12 cellular contexts compared by ENCODE assay signal in genomic region chr9:114349713-114350480, GRCh38. TPM values are rescaled to one million over a fixed set of nuclear protein-coding genes. Genes with fewer than 3 reads are reported as not detected.
DNase-seq lines count a peak whose midpoint lies in the region; ATAC-seq, FAIRE-seq and TF ChIP-seq lines count a peak whose summit lies in the region.
"Had no signal": no experiment of that assay in that cellular context is flagged by ENCODE, and none has a peak within 500 bp of the region (broad histone marks: within the 10 kb centered on the region; RNA-seq: fewer than 3 reads in every experiment).

No MANE protein-coding gene starts in this region.

- peak overlapping the region; percentile 62 to 96 (median 84) for H3K4me2 ChIP-seq in BLaER1 treated with 17β-estradiol and CSF1 and Interleukin-3, amounts not matched to agents 10 nM and 100 nM
- no peak overlapping the region for H3K4me2 ChIP-seq in neuronal stem cell (ENCODE audit: insufficient read depth, low read length, poor library complexity, severe bottlenecking)

- no peak overlapping the region for H2BK120ac ChIP-seq in neuronal stem cell (ENCODE audit: low read depth, low read length)

- no peak overlapping the region for H4K91ac ChIP-seq in neuronal stem cell (ENCODE audit: low read depth, low read length, poor library complexity)

- no peaks in the 10 kb centered on the region for H3K9me3 Mint-ChIP-seq in brain

- H2BK12ac ChIP-seq in neuronal stem cell (ENCODE audit: low read length), result peak overlapping the region; percentile 4

- no peaks in the 10 kb centered on the region for H3K27me3 Mint-ChIP-seq in brain

- peak overlapping the region; percentile 42 for H3K18ac ChIP-seq in neuronal stem cell (ENCODE audit: low read length)

- peaks cover 93 to 96% (median 94%) of the 10 kb centered on the region in 11 experiments for H3K36me3 ChIP-seq in BLaER1 treated with 17β-estradiol and CSF1 and Interleukin-3, amounts not matched to agents 10 nM and 100 nM
- H3K36me3 ChIP-seq in HUES48 (ENCODE audit: control insufficient read depth, insufficient read depth, low read length) (peaks cover 70% of the 10 kb centered on the region), neuronal stem cell (replicated peaks in 1 of 2; ENCODE audit: control insufficient read depth in 2 of 2, insufficient read depth in 2 of 2, low read length in 2 of 2) (peaks cover 16 to 71% of the 10 kb centered on the region in 2 donors)

- no CpG with 5 or more reads among the region's 10 CpGs for WGBS in neuronal stem cell (ENCODE audit: extremely low coverage in 2 of 2, insufficient read length in 2 of 2, insufficient replicate concordance in 1 of 2), 2 donors

- TF ChIP-seq CTCF in brain (conservative IDR thresholded peaks at IDR 0.05), result no peak
- TF ChIP-seq CTCF in GM13976 (IDR thresholded peaks at IDR 0.05; ENCODE audit: borderline replicate concordance, control extremely low read depth, extremely low read depth, insufficient read depth, missing control alignments), result no peak

- FAIRE-seq in GM19239 (lab: Jason Lieb, UNC), result no peak

- H3K23ac ChIP-seq in neuronal stem cell (ENCODE audit: low read depth, low read length, poor library complexity), result no peak overlapping the region

- no peak for ATAC-seq in HG03571 (IDR thresholded peaks at IDR 0.05; ENCODE audit: unreplicated experiment)

- DNase-seq in neuronal stem cell (ENCODE audit: low spot score) (no peak), GM13976 (ENCODE audit: low spot score) (no peak), GF-D8 (lab: John Stamatoyannopoulos, UW) (no peak), GM19239 (ENCODE audit: insufficient read length, low spot score) (no peak)
- DNase-seq: activated effector memory CD4-positive, alpha-beta T cell treated with anti-CD3 and anti-CD28 coated beads, Interleukin-2, amount 50 U/mL, for 16 hours; NCI-H1092; stimulated activated CD4-positive, alpha-beta T cell treated with anti-CD3 and anti-CD28 coated beads, Interleukin-4, amount 100 ng/mL, for 1 hour had no signal

- H3K4me1 ChIP-seq in BLaER1 treated with 17β-estradiol and CSF1 and Interleukin-3, amounts not matched to agents 10 nM and 100 nM, result peaks cover 30 to 73% (median 64%) of the 10 kb centered on the region in 10 experiments
- H3K4me1 ChIP-seq in HUES48 (ENCODE audit: control insufficient read depth, insufficient read depth, low read length) (peaks cover 11% of the 10 kb centered on the region), neuronal stem cell (ENCODE audit: control insufficient read depth in 2 of 2, insufficient read depth in 1 of 2, low read depth in 1 of 2, low read length in 2 of 2) (peaks cover 9 to 18% of the 10 kb centered on the region in 2 donors)

- peaks cover 0 to 44% (median 22%) of the 10 kb centered on the region in 11 experiments; a peak in 14 of 22 replicates for H4K20me1 ChIP-seq in BLaER1 treated with 17β-estradiol and CSF1 and Interleukin-3, amounts not matched to agents 10 nM and 100 nM

- H4K8ac ChIP-seq in neuronal stem cell (ENCODE audit: low read depth, low read length), result no peak overlapping the region

- no peak overlapping the region for H2BK5ac ChIP-seq in neuronal stem cell (ENCODE audit: low read length)

- H2AFZ ChIP-seq in neuronal stem cell (ENCODE audit: low read length), result no peak overlapping the region

- no peak overlapping the region for H3K4ac ChIP-seq in neuronal stem cell (ENCODE audit: low read length)

- no peak overlapping the region for H2BK15ac ChIP-seq in neuronal stem cell (ENCODE audit: low read length)

- H3K4me3 ChIP-seq in BLaER1 treated with 17β-estradiol and CSF1 and Interleukin-3, amounts not matched to agents 10 nM and 100 nM, result peak overlapping the region in 5 of 10 experiments; percentile 1 to 42 (median 30); a peak in 3 of 20 replicates
- H3K4me3 ChIP-seq in HUES48 (ENCODE audit: low read depth, low read length) (no peak overlapping the region), neuronal stem cell (ENCODE audit: low read length in 2 of 2) (no peak overlapping the region)

- H3K27ac Mint-ChIP-seq in brain, result peak overlapping the region; percentile 28 to 93 (median 71)

- peak overlapping the region; percentile 15 to 79 (median 64); a peak in 19 of 22 replicates for H3K9ac ChIP-seq in BLaER1 treated with 17β-estradiol and CSF1 and Interleukin-3, amounts not matched to agents 10 nM and 100 nM
- no peak overlapping the region for H3K9ac ChIP-seq in HUES48 (ENCODE audit: low read depth, low read length)
- no peak overlapping the region for H3K9ac ChIP-seq in neuronal stem cell (ENCODE audit: low read depth, low read length, poor library complexity)

- H2AK5ac ChIP-seq in neuronal stem cell (ENCODE audit: low read depth, low read length), result no peak overlapping the region

- H3K9me3 ChIP-seq in BLaER1 treated with 17β-estradiol and CSF1 and Interleukin-3, amounts not matched to agents 10 nM and 100 nM (replicated peaks in 1 of 11), result no peaks in the 10 kb centered on the region
- H3K9me3 ChIP-seq in HUES48 (ENCODE audit: control insufficient read depth, insufficient read depth, low read length), result no peaks in the 10 kb centered on the region
- no peaks in the 10 kb centered on the region for H3K9me3 ChIP-seq in neuronal stem cell (replicated peaks in 1 of 2; ENCODE audit: control insufficient read depth in 2 of 2, insufficient read depth in 1 of 2, low read depth in 1 of 2, low read length in 2 of 2)

- peaks cover 59% of the 10 kb centered on the region for H3K36me3 Mint-ChIP-seq in brain

- no peaks in the 10 kb centered on the region for H3K79me1 ChIP-seq in neuronal stem cell (ENCODE audit: low read depth, low read length)

- H3K4me3 Mint-ChIP-seq in brain, result no peak overlapping the region

- H3K27ac ChIP-seq in BLaER1 treated with 17β-estradiol and CSF1 and Interleukin-3, amounts not matched to agents 10 nM and 100 nM, result peak overlapping the region; percentile 20 to 92 (median 79); a peak in 21 of 22 replicates
- H3K27ac ChIP-seq in HUES48 (ENCODE audit: low read depth, low read length) (peak overlapping the region; percentile 76), neuronal stem cell (replicated peaks; ENCODE audit: low read length) (no peak overlapping the region)

- H3K4me1 Mint-ChIP-seq in brain, result peaks cover 22% of the 10 kb centered on the region

- H3K27me3 ChIP-seq in BLaER1 treated with 17β-estradiol and CSF1 and Interleukin-3, amounts not matched to agents 10 nM and 100 nM, result no peaks in the 10 kb centered on the region
- H3K27me3 ChIP-seq in HUES48 (ENCODE audit: control insufficient read depth, insufficient read depth, low read length), result no peaks in the 10 kb centered on the region
- H3K27me3 ChIP-seq in neuronal stem cell (ENCODE audit: control insufficient read depth in 3 of 3, insufficient read depth in 3 of 3, low read depth in 1 of 3, low read length in 3 of 3), result no peaks in the 10 kb centered on the region

- no peak overlapping the region for H3K14ac ChIP-seq in neuronal stem cell (ENCODE audit: low read length)

- in situ Hi-C loops in GM13976 (cut with MboI; ENCODE audit: low sequenced_read_pairs, unreplicated experiment), result no loop called here

RNA-seq across cellular contexts. Expression of gene ORM2, which starts 20.2 kb away (rescaled TPM):
- 0.49 TPM for polyA plus RNA-seq in brain (ENCODE audit: insufficient read depth, low read depth, low replicate concordance)
- 0.14 TPM for polyA plus RNA-seq in neuronal stem cell (2013, experiment 1 of 2)
- 0.08 TPM for polyA plus RNA-seq in neuronal stem cell (2013, experiment 2 of 2)
- polyA plus RNA-seq: fibroblast of lung had no signal

RNA-seq across cellular contexts. Expression of gene ORM1, which starts 27.0 kb away (rescaled TPM):
- 3.2 TPM for polyA plus RNA-seq in brain (ENCODE audit: insufficient read depth, low read depth, low replicate concordance)
- not detected for polyA plus RNA-seq in neuronal stem cell (2013, experiment 1 of 2)
- not detected for polyA plus RNA-seq in neuronal stem cell (2013, experiment 2 of 2)
- polyA plus RNA-seq: fibroblast of lung had no signal

RNA-seq across cellular contexts. Expression of gene AKNA, which starts 37.9 kb away (rescaled TPM):
- 9.6 TPM for polyA plus RNA-seq in brain (ENCODE audit: insufficient read depth, low read depth, low replicate concordance)
- polyA plus RNA-seq in neuronal stem cell (2013, experiment 1 of 2), result 13.9 TPM
- 13.8 TPM for polyA plus RNA-seq in neuronal stem cell (2013, experiment 2 of 2)

Comparison
In these comparisons a context has a peak if more than half of its experiments do, and no peak if none do; other contexts are left out.
1. H3K9ac ChIP-seq: peak in BLaER1 treated with 17β-estradiol and CSF1 and Interleukin-3, amounts not matched to agents 10 nM and 100 nM (11 of 11); none in HUES48 (single experiment) and neuronal stem cell (single experiment).